Comparison of ENCODE assay signal across 14 cellular contexts in genomic region chr13:20825476-20825875, GRCh38.
DNase-seq lines count a peak whose midpoint lies in the region; ATAC-seq and FAIRE-seq lines count a peak whose summit lies in the region.
"Had no signal": no experiment of that assay in that cellular context is flagged by ENCODE, and none has a peak within 500 bp of the region (broad histone marks: within the 10 kb centered on the region; RNA-seq: fewer than 3 reads in every experiment).

No MANE protein-coding gene starts in this region.

- H3K27me3 ChIP-seq in adipocyte (replicated peaks; ENCODE audit: control insufficient read depth, insufficient read depth, low read length): no peaks in the 10 kb centered on the region
- H3K27me3 ChIP-seq: BLaER1 treated with 17β-estradiol and CSF1 and Interleukin-3, amounts not matched to agents 10 nM and 100 nM; brain microvascular endothelial cell had no signal

- peak; percentile 62 for ATAC-seq in HG02981 (IDR thresholded peaks at IDR 0.05; ENCODE audit: unreplicated experiment)
- ATAC-seq: stimulated activated naive CD8-positive, alpha-beta T cell treated with anti-CD3 and anti-CD28 coated beads, Interleukin-15, Interleukin-2, amounts not matched to agents 100 U/mL and 50 U/mL, for 24 hours had no signal

- DNase-seq in AG20443 (ENCODE audit: low spot score): peak; percentile 14
- peak; percentile 13 for DNase-seq in adipocyte (ENCODE audit: low read depth)
- peak; percentile 4 for DNase-seq in kidney tubule cell (ENCODE audit: low spot score)
- no peak for DNase-seq in RCC 7860 (ENCODE audit: low spot score)
- DNase-seq in AG08395 (ENCODE audit: low spot score): no peak
- DNase-seq in GM19240 (ENCODE audit: insufficient read length, low spot score): no peak
- no peak for DNase-seq in KBM-7
- DNase-seq: GF-D8; NCI-H1436 treated with DMSO at 0.1 percent for 48 hours; stimulated activated CD4-positive, alpha-beta T cell treated with anti-CD3 and anti-CD28 coated beads, Interleukin-4, amount 100 ng/mL, for 24 hours; stimulated activated naive CD8-positive, alpha-beta T cell treated with anti-CD3 and anti-CD28 coated beads, Interleukin-15, Interleukin-2, amounts not matched to agents 100 U/mL and 50 U/mL, for 24 hours had no signal

- H3K36me3 ChIP-seq in adipocyte (ENCODE audit: control insufficient read depth, insufficient read depth, low read length, severe bottlenecking): peaks cover 11% of the 10 kb centered on the region
- H3K36me3 ChIP-seq: brain microvascular endothelial cell had no signal

- no peak overlapping the region for H3K4me3 ChIP-seq in adipocyte (ENCODE audit: low read length)
- H3K4me3 ChIP-seq: BLaER1 treated with 17β-estradiol and CSF1 and Interleukin-3, amounts not matched to agents 10 nM and 100 nM had no signal

- no peak overlapping the region for H3K9ac ChIP-seq in adipocyte (ENCODE audit: low read length)
- H3K9ac ChIP-seq: BLaER1 treated with 17β-estradiol and CSF1 and Interleukin-3, amounts not matched to agents 10 nM and 100 nM had no signal

- H3K4me1 ChIP-seq in adipocyte (ENCODE audit: control insufficient read depth, insufficient read depth, low read length): peaks cover 13% of the 10 kb centered on the region

- no peak for FAIRE-seq in RCC 7860 (lab: Jason Lieb, UNC)

- in situ Hi-C loops in KBM-7 (cut with MboI; ENCODE audit: low pct_unique_long_range_greater_than_20kb, low sequenced_read_pairs): no loop called here

- no peaks in the 10 kb centered on the region for H3K9me3 ChIP-seq in adipocyte (ENCODE audit: control insufficient read depth, low read length)
- H3K9me3 ChIP-seq: BLaER1 treated with 17β-estradiol and CSF1 and Interleukin-3, amounts not matched to agents 10 nM and 100 nM had no signal

Comparison
In these comparisons a context has a peak if more than half of its experiments do, and no peak if none do; other contexts are left out.
1. DNase-seq: peak in AG20443 (single experiment), adipocyte (single experiment) and kidney tubule cell (single experiment); none in RCC 7860 (single experiment), AG08395 (single experiment), GM19240 (single experiment) and KBM-7 (single experiment).